10 cellular contexts compared by ENCODE assay signal in genomic region chr2:186639939-186640338, GRCh38. TPM values are rescaled to one million over a fixed set of nuclear protein-coding genes. Genes with fewer than 3 reads are reported as not detected.
A peak's percentile ranks its signal among the peaks of the same experiment; 100 is the strongest.
DNase-seq lines count a peak whose midpoint lies in the region; ATAC-seq, FAIRE-seq and TF ChIP-seq lines count a peak whose summit lies in the region.
"Had no signal": no experiment of that assay in that cellular context is flagged by ENCODE, and none has a peak within 500 bp of the region (broad histone marks: within the 10 kb centered on the region; RNA-seq: fewer than 3 reads in every experiment).

No MANE protein-coding gene starts in this region.

- ATAC-seq in GM19035 (IDR thresholded peaks at IDR 0.05; ENCODE audit: unreplicated experiment) (peak; percentile 48), HG02678 (IDR thresholded peaks at IDR 0.05; ENCODE audit: unreplicated experiment) (peak; percentile 60), HG03558 (IDR thresholded peaks at IDR 0.05; ENCODE audit: extremely low read depth, unreplicated experiment) (peak; percentile 76), SK-N-SH treated with all-trans-retinoic acid at 6 μM for 48 hours (no peak)

- FAIRE-seq in GM12892 (lab: Jason Lieb, UNC), result peak; percentile 68

- DNase-seq in GM12892 (ENCODE audit: insufficient read length) (no peak), DMS79 (lab: John Stamatoyannopoulos, UW) (no peak), GM19240 (ENCODE audit: insufficient read length, low spot score) (no peak)
- no peak for DNase-seq in activated effector memory CD4-positive, alpha-beta T cell treated with Interleukin-2 at 50 U/mL for 16 hours
- DNase-seq: adrenal gland; CD4-positive, alpha-beta memory T cell had no signal

- TF ChIP-seq POLR2A in GM12892 (IDR thresholded peaks at IDR 0.05; ENCODE audit: low read depth, low read length), result no peak

TF ChIP-seq in SK-N-SH treated with all-trans-retinoic acid at 6 μM for 48 hours, 23 proteins besides CTCF, POLR2A, EP300 and RAD21:
- TF ChIP-seq RARB (CRISPR knock-in tag; IDR thresholded peaks at IDR 0.05) (no peak), ESRRG (CRISPR knock-in tag; IDR thresholded peaks at IDR 0.05) (no peak), GLIS3 (CRISPR knock-in tag; IDR thresholded peaks at IDR 0.05) (no peak), ZC3H10 (CRISPR knock-in tag; IDR thresholded peaks at IDR 0.05) (no peak), CSDC2 (CRISPR knock-in tag; IDR thresholded peaks at IDR 0.05) (no peak), TCF4 (CRISPR knock-in tag; IDR thresholded peaks at IDR 0.05; ENCODE audit: borderline replicate concordance) (no peak), ZNF70 (CRISPR knock-in tag; IDR thresholded peaks at IDR 0.05) (no peak), ISL1 (CRISPR knock-in tag; IDR thresholded peaks at IDR 0.05) (no peak), ZFP30 (CRISPR knock-in tag; IDR thresholded peaks at IDR 0.05) (no peak), SNAI2 (CRISPR knock-in tag; IDR thresholded peaks at IDR 0.05) (no peak)
TF ChIP-seq in SK-N-SH treated with all-trans-retinoic acid at 6 μM for 48 hours: peak in this region for 0.

RNA-seq across cellular contexts. Expression of gene ITGAV, which starts 50.1 kb away (rescaled TPM):
- 5.1 TPM for polyA plus RNA-seq in GM12892 (2012; ENCODE audit: missing spikeins)

RNA-seq across cellular contexts. Expression of gene FAM171B, which starts 53.9 kb away (rescaled TPM):
- 1.7 TPM for polyA plus RNA-seq in GM12892 (2012; ENCODE audit: missing spikeins)
